ENCODE assay signal across 24 cellular contexts in genomic region chr22:41241133-41241676, GRCh38.
"Had no signal": no experiment of that assay in that cellular context is flagged by ENCODE, and none has a peak within 500 bp of the region (broad histone marks: within the 10 kb centered on the region; RNA-seq: fewer than 3 reads in every experiment).

No MANE protein-coding gene starts in this region.

- H3K4me3 Mint-ChIP-seq: activated CD4-positive, alpha-beta T cell treated with anti-CD3 and anti-CD28 coated beads for 36 hours; activated naive CD8-positive, alpha-beta T cell treated with anti-CD3 and anti-CD28 coated beads, Interleukin-2, amount 50 U/mL, for 24 hours; memory B cell; nephron progenitor cell; T-helper 2 cell treated with Interferon-gamma antibody and Interleukin-4, amounts not matched to agents 5 μg/mL and 100 μg/mL, for 36 hours had no signal

- H3K9me3 ChIP-seq: body of pancreas, SK-N-SH, spleen, transverse colon had no signal

- H3K36me3 ChIP-seq: transverse colon had no signal

- H3K27ac Mint-ChIP-seq: activated CD4-positive, alpha-beta T cell treated with anti-CD3 and anti-CD28 coated beads for 36 hours; activated naive CD8-positive, alpha-beta T cell treated with anti-CD3 and anti-CD28 coated beads, Interleukin-2, amount 50 U/mL, for 24 hours; T-helper 2 cell treated with Interferon-gamma antibody and Interleukin-4, amounts not matched to agents 5 μg/mL and 100 μg/mL, for 36 hours had no signal

- H3K9me3 Mint-ChIP-seq: activated naive CD8-positive, alpha-beta T cell treated with anti-CD3 and anti-CD28 coated beads, Interleukin-2, amount 50 U/mL, for 24 hours; memory B cell; nephron progenitor cell; T-helper 2 cell treated with Interferon-gamma antibody and Interleukin-4, amounts not matched to agents 5 μg/mL and 100 μg/mL, for 36 hours had no signal

- H3K27me3 Mint-ChIP-seq: activated CD4-positive, alpha-beta T cell treated with anti-CD3 and anti-CD28 coated beads for 36 hours; memory B cell had no signal

- FAIRE-seq: endothelial cell of umbilical vein, TTC549, urothelium cell line had no signal

- H3K36me3 Mint-ChIP-seq: memory B cell had no signal

- H3K4me3 ChIP-seq: body of pancreas, spleen, transverse colon had no signal

- ATAC-seq: activated CD4-positive, alpha-beta T cell treated with anti-CD3 and anti-CD28 coated beads for 36 hours; activated naive CD8-positive, alpha-beta T cell treated with anti-CD3 and anti-CD28 coated beads, Interleukin-2, amount 50 U/mL, for 24 hours; body of pancreas; esophagus mucosa had no signal

- H3K27me3 ChIP-seq: body of pancreas, spleen, transverse colon had no signal

- H3K4me2 ChIP-seq: SK-N-SH had no signal

- H3K27ac ChIP-seq: spleen had no signal

- H3K9ac ChIP-seq: SK-N-SH had no signal

- DNase-seq: activated CD4-positive, alpha-beta T cell treated with anti-CD3 and anti-CD28 coated beads for 36 hours; activated CD4-positive, alpha-beta T cell treated with anti-CD3 and anti-CD28 coated beads, Interleukin-2, amount 50 U/mL, for 4 hours; activated CD8-positive, alpha-beta memory T cell treated with anti-CD3 and anti-CD28 coated beads for 24 hours; activated CD8-positive, alpha-beta memory T cell treated with anti-CD3 and anti-CD28 coated beads, Interleukin-2, amount 50 U/mL, for 48 hours; activated effector memory CD4-positive, alpha-beta T cell treated with Interleukin-2 at 50 U/mL for 16 hours; activated naive CD4-positive, alpha-beta T cell treated with anti-CD3 and anti-CD28 coated beads, Interleukin-2, amount 50 U/mL, for 16 hours; activated naive CD8-positive, alpha-beta T cell treated with anti-CD3 and anti-CD28 coated beads, Interleukin-2, amount 50 U/mL, for 24 hours; activated T-cell treated with anti-CD3 and anti-CD28 coated beads, Interleukin-2, amount 50 U/mL, for 48 hours; dermis blood vessel endothelial cell; effector memory CD4-positive, alpha-beta T cell; kidney glomerular epithelial cell; spleen; stimulated activated CD4-positive, alpha-beta T cell treated with anti-CD3 and anti-CD28 coated beads, Interleukin-4, amount 100 ng/mL, for 24 hours; stimulated activated naive CD4-positive, alpha-beta T cell treated with Interleukin-2 at 50 U/mL for 16 hours; transverse colon had no signal
